Comparison of ENCODE assay signal across 24 cellular contexts in genomic region chr10:131625041-131625440, GRCh38.
"Had no signal": no experiment of that assay in that cellular context is flagged by ENCODE, and none has a peak within 500 bp of the region (broad histone marks: within the 10 kb centered on the region; RNA-seq: fewer than 3 reads in every experiment).

No MANE protein-coding gene starts in this region.

- H3K36me3 ChIP-seq: cardiac muscle cell, colonic mucosa, stomach, tibial artery had no signal

- H3K4me1 Mint-ChIP-seq: mesothelial cell of epicardium; naive thymus-derived CD4-positive, alpha-beta T cell; T-helper 17 cell had no signal

- H3K27ac Mint-ChIP-seq: activated naive CD4-positive, alpha-beta T cell treated with anti-CD3 and anti-CD28 coated beads, Interleukin-2, amount 50 U/mL, for 72 hours; activated T-cell treated with anti-CD3 and anti-CD28 coated beads, Interleukin-2, amount 50 U/mL, for 72 hours; brain; mesothelial cell of epicardium; naive thymus-derived CD4-positive, alpha-beta T cell; T-helper 17 cell had no signal

- H3K4me1 ChIP-seq: colonic mucosa, stomach, tibial artery had no signal

- H3K27me3 ChIP-seq: cardiac muscle cell, colonic mucosa, tibial artery had no signal

- DNase-seq: activated CD4-positive, alpha-beta T cell treated with anti-CD3 and anti-CD28 coated beads, Interleukin-2, amount 50 U/mL, for 1 hour; activated CD4-positive, CD25-positive, alpha-beta regulatory T cell treated with anti-CD3 and anti-CD28 coated beads, Interleukin-2, amount 50 U/mL, for 72 hours; activated naive CD4-positive, alpha-beta T cell; activated T-cell treated with anti-CD3 and anti-CD28 coated beads for 4 hours; activated T-cell treated with anti-CD3 and anti-CD28 coated beads, Interleukin-2, amount 50 U/mL, for 72 hours; aorta; cerebellar nuclear complex; colonic mucosa; effector CD8-positive, alpha-beta T cell; left ventricle myocardium superior; mammary epithelial cell; naive thymus-derived CD4-positive, alpha-beta T cell; nucleus accumbens; right cardiac atrium; stimulated activated CD4-positive, alpha-beta T cell treated with anti-CD3 and anti-CD28 coated beads, Interleukin-2, amount 100 ng/mL, for 48 hours; stomach; T-helper 17 cell; T1000; tibial artery had no signal

- H3K27ac ChIP-seq: cardiac muscle cell, colonic mucosa, epithelial cell of prostate, stomach, tibial artery had no signal

- H3K4me3 Mint-ChIP-seq: activated T-cell treated with anti-CD3 and anti-CD28 coated beads, Interleukin-2, amount 50 U/mL, for 72 hours; brain; mesothelial cell of epicardium; naive thymus-derived CD4-positive, alpha-beta T cell; T-helper 17 cell had no signal

- H3K9me3 ChIP-seq: colonic mucosa, tibial artery had no signal

- H3K4me3 ChIP-seq: cardiac muscle cell, colonic mucosa, stomach, tibial artery had no signal

- H3K27me3 Mint-ChIP-seq: naive thymus-derived CD4-positive, alpha-beta T cell; T-helper 17 cell had no signal

- ATAC-seq: activated naive CD4-positive, alpha-beta T cell treated with anti-CD3 and anti-CD28 coated beads, Interleukin-2, amount 50 U/mL, for 72 hours; activated T-cell treated with anti-CD3 and anti-CD28 coated beads, Interleukin-2, amount 50 U/mL, for 72 hours; left ventricle myocardium superior; naive thymus-derived CD4-positive, alpha-beta T cell; right cardiac atrium; T-helper 17 cell had no signal

- H3K36me3 Mint-ChIP-seq: activated naive CD4-positive, alpha-beta T cell treated with anti-CD3 and anti-CD28 coated beads, Interleukin-2, amount 50 U/mL, for 72 hours; brain had no signal
